In the genomic region with DNA sequence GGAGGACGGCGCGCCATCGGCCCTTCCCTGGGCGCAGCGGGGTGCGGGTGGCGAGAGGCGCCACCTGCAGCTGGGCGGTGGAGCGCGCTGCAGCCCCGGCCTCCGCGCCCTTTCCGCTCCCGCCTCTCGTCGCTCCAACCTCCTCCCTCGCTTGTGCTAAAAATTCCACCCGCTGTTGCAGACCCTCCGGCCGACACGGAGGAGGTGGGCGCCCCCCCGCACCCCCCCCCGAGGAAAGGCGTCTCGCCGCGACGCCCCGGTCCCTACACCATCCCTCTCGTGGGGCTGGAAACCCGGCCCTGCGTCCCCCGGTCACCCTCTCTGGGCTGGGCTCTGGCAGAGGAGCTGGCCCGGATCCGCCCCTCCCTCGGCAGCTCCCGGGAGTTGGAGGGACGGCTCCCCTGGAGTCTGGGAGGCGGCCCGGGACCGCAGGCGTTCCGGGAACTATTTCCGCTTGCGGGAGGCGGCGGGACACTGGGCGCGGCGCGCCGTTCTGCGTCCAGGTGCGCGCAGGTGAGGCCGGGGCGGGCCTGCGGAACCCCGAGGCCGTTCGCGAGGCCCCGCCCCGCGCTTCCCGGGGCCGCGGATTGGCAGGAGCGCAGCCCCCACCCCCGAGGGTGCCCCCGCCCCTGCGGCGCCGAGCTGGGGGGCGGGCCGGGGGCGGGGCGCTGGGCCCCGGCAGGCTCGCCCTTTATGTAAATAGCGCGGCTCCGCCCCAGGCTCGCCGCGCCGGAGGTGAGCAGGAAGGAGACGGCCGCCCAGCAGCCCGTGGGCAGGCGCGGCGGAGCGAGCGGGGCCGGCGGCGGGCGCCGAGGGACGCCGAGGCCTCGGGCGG, we compare ENCODE assay signal across 8 cellular contexts. TPM values are rescaled to one million over a fixed set of nuclear protein-coding genes. Genes with fewer than 3 reads are reported as not detected.
DNase-seq lines count a peak whose midpoint lies in the region; ATAC-seq lines count a peak whose summit lies in the region.

TSS of gene LLGL2 (plus strand) at position 727 of the 835 bp plus-strand sequence. CDS start 17,730 bp downstream, outside the sequence.

- peaks cover 19% of the 10 kb centered on the region for H3K4me1 Mint-ChIP-seq in activated CD8-positive, alpha-beta T cell treated with anti-CD3 and anti-CD28 coated beads, Interleukin-2, amount 10 ng/mL, durations not matched to agents 7 days and 5 days (ENCODE audit: low read depth)

- H3K27ac ChIP-seq in mesodermal cell (ENCODE audit: low read depth, low read length, severe bottlenecking): no peak within 1 kb of the TSS

- DNase-seq in AG20443 (ENCODE audit: low spot score) (peak; percentile 76), GM19240 (ENCODE audit: insufficient read length, low spot score) (peak; percentile 89), NCI-H748 treated with DMSO at 0.1 percent for 48 hours (lab: John Stamatoyannopoulos, UW) (peak; percentile 74)
- peak; percentile 85 for DNase-seq in activated CD8-positive, alpha-beta T cell treated with anti-CD3 and anti-CD28 coated beads, Interleukin-2, amount 10 ng/mL, durations not matched to agents 7 days and 5 days
- peak; percentile 78 for DNase-seq in effector CD8-positive, alpha-beta T cell (lab: John Stamatoyannopoulos, UW)
- peak; percentile 71 for DNase-seq in stimulated activated CD8-positive, alpha-beta memory T cell treated with anti-CD3 and anti-CD28 coated beads, Interleukin-4, amount 100 ng/mL, for 24 hours (ENCODE audit: low read depth)

- peaks cover 12% of the 10 kb centered on the region for H3K4me1 ChIP-seq in mesodermal cell (ENCODE audit: control insufficient read depth, insufficient read depth, low read length, poor library complexity, severe bottlenecking)

- peaks cover 7% of the 10 kb centered on the region for H3K27me3 Mint-ChIP-seq in activated CD8-positive, alpha-beta T cell treated with anti-CD3 and anti-CD28 coated beads, Interleukin-2, amount 10 ng/mL, durations not matched to agents 7 days and 5 days (ENCODE audit: low read depth)

- no peaks in the 10 kb centered on the region for H3K9me3 Mint-ChIP-seq in activated CD8-positive, alpha-beta T cell treated with anti-CD3 and anti-CD28 coated beads, Interleukin-2, amount 10 ng/mL, durations not matched to agents 7 days and 5 days (ENCODE audit: insufficient read depth)

- peaks cover 28% of the 10 kb centered on the region for H3K36me3 Mint-ChIP-seq in activated CD8-positive, alpha-beta T cell treated with anti-CD3 and anti-CD28 coated beads, Interleukin-2, amount 10 ng/mL, durations not matched to agents 7 days and 5 days (ENCODE audit: low read depth)

- ATAC-seq in HG03457 (IDR thresholded peaks at IDR 0.05; ENCODE audit: unreplicated experiment): peak; percentile 56
- ATAC-seq in activated CD8-positive, alpha-beta T cell treated with anti-CD3 and anti-CD28 coated beads, Interleukin-2, amount 10 ng/mL, durations not matched to agents 7 days and 5 days: peak; percentile 93

- POLR2A ChIA-PET in activated CD8-positive, alpha-beta T cell treated with anti-CD3 and anti-CD28 coated beads, Interleukin-2, amount 10 ng/mL, durations not matched to agents 7 days and 5 days (lab: Charles Lee): interaction anchor here (0.6 to 2.0 kb wide), 3 partner anchors 10 to 120 kb away, joined by 3 to 8 read pairs (median 3); partner anchors contain the start of gene TMEM94

- H3K36me3 ChIP-seq in mesodermal cell (ENCODE audit: control insufficient read depth, insufficient read depth, low read length): peaks cover 34% of the 10 kb centered on the region

- peak within 1 kb of the TSS; percentile 61 for H3K4me3 ChIP-seq in mesodermal cell (ENCODE audit: extremely low read depth, insufficient read depth, low read length, poor library complexity, severe bottlenecking)

- H3K27ac Mint-ChIP-seq in activated CD8-positive, alpha-beta T cell treated with anti-CD3 and anti-CD28 coated beads, Interleukin-2, amount 10 ng/mL, durations not matched to agents 7 days and 5 days: peak within 1 kb of the TSS; percentile 39

- 0% methylated on average over 55 to 78 of the region's 108 CpGs for WGBS in mesodermal cell (ENCODE audit: insufficient coverage in 2 of 2), 2 experiments

- peak within 1 kb of the TSS; percentile 72 for H3K4me3 Mint-ChIP-seq in activated CD8-positive, alpha-beta T cell treated with anti-CD3 and anti-CD28 coated beads, Interleukin-2, amount 10 ng/mL, durations not matched to agents 7 days and 5 days

- CTCF ChIA-PET in activated CD8-positive, alpha-beta T cell treated with anti-CD3 and anti-CD28 coated beads, Interleukin-2, amount 10 ng/mL, durations not matched to agents 7 days and 5 days (lab: Charles Lee): interaction anchor here (1.3 to 2.2 kb wide), 3 partner anchors 9 to 100 kb away, joined by 3 to 14 read pairs (median 4); partner anchors contain the start of gene TSEN54

- H3K9me3 ChIP-seq in mesodermal cell (ENCODE audit: control insufficient read depth, low read length): no peaks in the 10 kb centered on the region

RNA-seq across cellular contexts. Expression of gene LLGL2, which starts in this region (rescaled TPM):
- total RNA-seq in activated CD8-positive, alpha-beta T cell treated with anti-CD3 and anti-CD28 coated beads, Interleukin-2, amount 10 ng/mL, durations not matched to agents 7 days and 5 days: 10 to 100 TPM; 19.3 to 19.8 TPM
- 26.5 TPM for polyA plus RNA-seq in mesodermal cell (2013, experiment 1 of 2)
- 26.0 TPM for polyA plus RNA-seq in mesodermal cell (2013, experiment 2 of 2)
